ENCODE assay signal across 24 cellular contexts in genomic region chr21:42432695-42433094, GRCh38. TPM values are rescaled to one million over a fixed set of nuclear protein-coding genes. Genes with fewer than 3 reads are reported as not detected.
"Had no signal": no experiment of that assay in that cellular context is flagged by ENCODE, and none has a peak within 500 bp of the region (broad histone marks: within the 10 kb centered on the region; RNA-seq: fewer than 3 reads in every experiment).

No MANE protein-coding gene starts in this region.

- ATAC-seq: activated CD8-positive, alpha-beta T cell treated with anti-CD3 and anti-CD28 coated beads for 36 hours; foreskin keratinocyte; heart left ventricle; left lobe of liver; naive thymus-derived CD8-positive, alpha-beta T cell; psoas muscle; stimulated activated effector memory CD8-positive, alpha-beta T cell treated with anti-CD3 and anti-CD28 coated beads, Interleukin-12 subunit alpha, Interleukin-12 subunit beta, amount 100 ng/mL, for 72 hours; upper lobe of right lung had no signal

- H3K27ac Mint-ChIP-seq: activated B cell treated with CpG ODN at 0.5 μM for 24 hours; activated naive CD4-positive, alpha-beta T cell treated with anti-CD3 and anti-CD28 coated beads, Interleukin-2, amount 10 ng/mL, durations not matched to agents 7 days and 5 days; dendritic cell treated with granulocyte-macrophage colony-stimulating factor and Interleukin-4, amounts not matched to agents 40 ng/mL and 50 ng/mL, for 4 days; memory B cell; neural progenitor cell; stimulated activated effector memory CD8-positive, alpha-beta T cell treated with anti-CD3 and anti-CD28 coated beads, Interleukin-12 subunit alpha, Interleukin-12 subunit beta, amount 100 ng/mL, for 72 hours had no signal

- H3K9me3 ChIP-seq: psoas muscle, thyroid gland had no signal

- H3K4me1 Mint-ChIP-seq: activated B cell treated with CpG ODN at 0.5 μM for 24 hours, neural progenitor cell had no signal

- H3K36me3 Mint-ChIP-seq: memory B cell, neural progenitor cell had no signal

- DNase-seq: activated CD8-positive, alpha-beta T cell treated with anti-CD3 and anti-CD28 coated beads for 36 hours; activated naive CD4-positive, alpha-beta T cell treated with anti-CD3 and anti-CD28 coated beads, Interleukin-2, amount 10 ng/mL, durations not matched to agents 7 days and 5 days; activated T-cell treated with anti-CD3 and anti-CD28 coated beads, Interleukin-2, amount 50 U/mL, for 48 hours; central memory CD4-positive, alpha-beta T cell; foreskin keratinocyte; heart left ventricle; kidney glomerular epithelial cell; midbrain; occipital lobe; psoas muscle; sigmoid colon; small intestine; stimulated activated CD4-positive, alpha-beta T cell treated with anti-CD3 and anti-CD28 coated beads, Interleukin-4, amount 100 ng/mL, for 24 hours; stomach; thyroid gland; upper lobe of right lung had no signal

- H3K4me3 Mint-ChIP-seq: activated B cell treated with CpG ODN at 0.5 μM for 24 hours; activated CD8-positive, alpha-beta T cell treated with anti-CD3 and anti-CD28 coated beads for 36 hours; activated naive CD4-positive, alpha-beta T cell treated with anti-CD3 and anti-CD28 coated beads, Interleukin-2, amount 10 ng/mL, durations not matched to agents 7 days and 5 days; dendritic cell treated with granulocyte-macrophage colony-stimulating factor and Interleukin-4, amounts not matched to agents 40 ng/mL and 50 ng/mL, for 4 days; memory B cell; naive thymus-derived CD8-positive, alpha-beta T cell; neural progenitor cell; stimulated activated effector memory CD8-positive, alpha-beta T cell treated with anti-CD3 and anti-CD28 coated beads, Interleukin-12 subunit alpha, Interleukin-12 subunit beta, amount 100 ng/mL, for 72 hours had no signal

- H3K27me3 Mint-ChIP-seq: activated CD8-positive, alpha-beta T cell treated with anti-CD3 and anti-CD28 coated beads for 36 hours; activated naive CD4-positive, alpha-beta T cell treated with anti-CD3 and anti-CD28 coated beads, Interleukin-2, amount 10 ng/mL, durations not matched to agents 7 days and 5 days; naive thymus-derived CD8-positive, alpha-beta T cell had no signal

RNA-seq across cellular contexts. Expression of gene UBASH3A, which starts 29.0 kb away (rescaled TPM):
- total RNA-seq: activated B cell treated with CpG ODN at 0.5 μM for 24 hours, foreskin keratinocyte, occipital lobe, sigmoid colon had no signal

RNA-seq across cellular contexts. Expression of gene TMPRSS3, which starts 36.8 kb away (rescaled TPM):
- total RNA-seq: activated B cell treated with CpG ODN at 0.5 μM for 24 hours, esophagus muscularis mucosa, foreskin keratinocyte, occipital lobe had no signal
